In genomic region chr6:116439572-116439971, GRCh38 we compare ENCODE assay signal across 19 cellular contexts. TPM values are rescaled to one million over a fixed set of nuclear protein-coding genes. Genes with fewer than 3 reads are reported as not detected.
DNase-seq lines count a peak whose midpoint lies in the region; ATAC-seq and TF ChIP-seq lines count a peak whose summit lies in the region.
"Had no signal": no experiment of that assay in that cellular context is flagged by ENCODE, and none has a peak within 500 bp of the region (broad histone marks: within the 10 kb centered on the region; RNA-seq: fewer than 3 reads in every experiment).

No MANE protein-coding gene starts in this region.

- H3K4me2 ChIP-seq in GM23248 (ENCODE audit: unreplicated experiment) (peak overlapping the region; percentile 50), OCI-LY7 (ENCODE audit: low read length) (no peak overlapping the region)

- intact Hi-C loops in OCI-LY7 (cut with micrococcal nuclease; ENCODE audit: unreplicated experiment), result no loop called here

- TF ChIP-seq CTCF in osteocyte (IDR thresholded peaks at IDR 0.05), result no peak
- no peak for TF ChIP-seq CTCF in OCI-LY7 (conservative IDR thresholded peaks at IDR 0.05; ENCODE audit: low read length)
- no peak for TF ChIP-seq CTCF in Peyer's patch (IDR thresholded peaks at IDR 0.05)

- peak overlapping the region; percentile 41 for H3K4me3 Mint-ChIP-seq in osteocyte (ENCODE audit: unreplicated experiment)
- H3K4me3 Mint-ChIP-seq: activated CD4-positive, alpha-beta T cell treated with anti-CD3 and anti-CD28 coated beads, Interleukin-2, amount 10 ng/mL, durations not matched to agents 7 days and 5 days; B cell had no signal

- H3K4me1 ChIP-seq in GM23248 (ENCODE audit: insufficient read depth) (peaks cover 39% of the 10 kb centered on the region), OCI-LY7 (ENCODE audit: insufficient read depth, low read length, poor library complexity, severe bottlenecking) (no peaks in the 10 kb centered on the region), Peyer's patch (peaks cover 0 to 3% (median 0%) of the 10 kb centered on the region in 4 donors)
- H3K4me1 ChIP-seq: suprapubic skin had no signal

- no peak for TF ChIP-seq POLR2A in Peyer's patch (IDR thresholded peaks at IDR 0.05)

- H2AFZ ChIP-seq in GM23248, result no peak overlapping the region
- no peak overlapping the region for H2AFZ ChIP-seq in OCI-LY7 (ENCODE audit: low read length)

- peaks cover 23% of the 10 kb centered on the region for H3K36me3 ChIP-seq in GM23248 (ENCODE audit: low read depth)
- H3K36me3 ChIP-seq in OCI-LY7 (ENCODE audit: insufficient read depth, low read length), result no peaks in the 10 kb centered on the region
- no peaks in the 10 kb centered on the region for H3K36me3 ChIP-seq in Peyer's patch

- H3K27me3 ChIP-seq in GM23248 (replicated peaks; ENCODE audit: insufficient read depth) (no peaks in the 10 kb centered on the region), Peyer's patch (no peaks in the 10 kb centered on the region)
- H3K27me3 ChIP-seq: suprapubic skin had no signal

- H3K9me2 ChIP-seq in GM23248 (ENCODE audit: insufficient read depth) (no peaks in the 10 kb centered on the region), OCI-LY7 (ENCODE audit: insufficient read depth, low read length) (no peaks in the 10 kb centered on the region)

- no peaks in the 10 kb centered on the region for H3K9me3 Mint-ChIP-seq in osteocyte (ENCODE audit: unreplicated experiment)
- H3K9me3 Mint-ChIP-seq: activated CD4-positive, alpha-beta T cell treated with anti-CD3 and anti-CD28 coated beads, Interleukin-2, amount 10 ng/mL, durations not matched to agents 7 days and 5 days had no signal

- H3K4me3 ChIP-seq in GM23248, result no peak overlapping the region
- no peak overlapping the region for H3K4me3 ChIP-seq in OCI-LY7 (ENCODE audit: low read depth, low read length, poor library complexity, severe bottlenecking)
- no peak overlapping the region for H3K4me3 ChIP-seq in Peyer's patch
- H3K4me3 ChIP-seq: coronary artery, suprapubic skin had no signal

- H3K27ac ChIP-seq in GM23248, result no peak overlapping the region
- no peak overlapping the region for H3K27ac ChIP-seq in OCI-LY7 (ENCODE audit: low read depth, low read length, poor library complexity, severe bottlenecking)
- H3K27ac ChIP-seq in Peyer's patch, result no peak overlapping the region
- H3K27ac ChIP-seq: coronary artery, suprapubic skin had no signal

- peaks cover 26% of the 10 kb centered on the region for H3F3A ChIP-seq in GM23248 (ENCODE audit: insufficient read depth)

- H4K20me1 ChIP-seq in GM23248 (ENCODE audit: insufficient read depth) (no peaks in the 10 kb centered on the region), OCI-LY7 (ENCODE audit: insufficient read depth, low read length) (no peaks in the 10 kb centered on the region)

- BruUV-seq in OCI-LY7 (replicated peaks; lab: Mats Ljungman, UMichigan), result no TSS peak

- DNase-seq in GM23248 (peak; percentile 42), amniotic epithelial cell (ENCODE audit: low read depth) (peak; percentile 58), fibroblast of the conjunctiva (ENCODE audit: low read depth) (peak; percentile 26), osteocyte (ENCODE audit: extremely low spot score, unreplicated experiment) (no peak), OCI-LY7 (ENCODE audit: low spot score) (no peak), Peyer's patch (no peak), middle frontal gyrus (ENCODE audit: extremely low spot score, low spot score) (no peak)
- DNase-seq: activated CD4-positive, alpha-beta T cell treated with anti-CD3 and anti-CD28 coated beads, Interleukin-2, amount 10 ng/mL, durations not matched to agents 7 days and 5 days; activated gamma-delta T cell treated with Interleukin-2 at 50 U/mL for 16 hours; anterior cingulate cortex; DMS 273 treated with DMSO at 0.1 percent for 48 hours; left ventricle myocardium superior; NCI-H1694 treated with DMSO at 0.1 percent for 48 hours; SW 1271 had no signal

- H3K79me2 ChIP-seq in GM23248 (ENCODE audit: insufficient read depth) (no peaks in the 10 kb centered on the region), OCI-LY7 (ENCODE audit: insufficient read depth, low read depth, low read length) (no peaks in the 10 kb centered on the region)

- CTCF ChIA-PET in OCI-LY7 (lab: Charles Lee; ENCODE audit: unreplicated experiment), result no interaction called here

- H3K9me3 ChIP-seq in GM23248 (ENCODE audit: low read depth), result no peaks in the 10 kb centered on the region
- H3K9me3 ChIP-seq in OCI-LY7 (ENCODE audit: low read length), result no peaks in the 10 kb centered on the region
- no peaks in the 10 kb centered on the region for H3K9me3 ChIP-seq in Peyer's patch
- H3K9me3 ChIP-seq: suprapubic skin had no signal

- peaks cover 64% of the 10 kb centered on the region for H3K4me1 Mint-ChIP-seq in osteocyte (ENCODE audit: unreplicated experiment)

- POLR2A ChIA-PET in OCI-LY7 (lab: Charles Lee), result interaction anchor here (0.6 to 0.7 kb wide), 3 partner anchors 24 to 221 kb away, joined by 3 to 5 read pairs (median 3); no protein-coding TSS in a partner anchor

- peak overlapping the region; percentile 88 for H3K27ac Mint-ChIP-seq in osteocyte (ENCODE audit: unreplicated experiment)
- H3K27ac Mint-ChIP-seq: activated CD4-positive, alpha-beta T cell treated with anti-CD3 and anti-CD28 coated beads, Interleukin-2, amount 10 ng/mL, durations not matched to agents 7 days and 5 days; B cell; progenitor cell of endocrine pancreas had no signal

- peaks cover 21% of the 10 kb centered on the region for H3K36me3 Mint-ChIP-seq in osteocyte (ENCODE audit: unreplicated experiment)

- WGBS in GM23248 (ENCODE audit: low coverage in 1 of 2, low lambda C conversion rate in 2 of 2, missing lambda C conversion rate in 2 of 2), 2 experiments, result 69 to 73% methylated on average over 1 of the region's 1 CpG

- no peak for ATAC-seq in GM18867 (IDR thresholded peaks at IDR 0.05; ENCODE audit: unreplicated experiment)
- ATAC-seq: left ventricle myocardium superior had no signal

- H3K27me3 Mint-ChIP-seq in osteocyte (ENCODE audit: unreplicated experiment), result no peaks in the 10 kb centered on the region
- H3K27me3 Mint-ChIP-seq: B cell, progenitor cell of endocrine pancreas had no signal

- 0 out of 2 replicates have a peak overlapping the region, but pooled peaks have one; percentile 7 for H3K9ac ChIP-seq in GM23248

- in situ Hi-C loops in GM23248 (cut with MboI), result no loop called here

RNA-seq across cellular contexts. Expression of gene CALHM6, which starts 21.6 kb away (rescaled TPM):
- not detected in 2 replicates for total RNA-seq in GM23248 (2014; rRNA removed; shearing (Covaris generic))
- polyA plus RNA-seq in GM23248 (2016; fragmentation: Nextera tagmentation; extraction: Ambion mirVana), result 1.6 and 1.7 TPM in 2 replicates
- 0.94 and 1.3 TPM in 2 replicates for total RNA-seq in osteocyte
- not detected in 2 replicates for total RNA-seq in OCI-LY7 (2014; rRNA removed; shearing (Covaris generic))
- 0.79 and 1.8 TPM in 2 replicates for total RNA-seq in OCI-LY7 (2022)
- 10 to 100 TPM in 1 of 4 donors, 1 to 10 TPM in 1, not detected in 2; 2.0 to 14.0 TPM for total RNA-seq in Peyer's patch

Comparison
In these comparisons a context has a peak if more than half of its experiments do, and no peak if none do; other contexts are left out.
1. DNase-seq: peak in GM23248 (single experiment), amniotic epithelial cell (single experiment) and fibroblast of the conjunctiva (single experiment); none in osteocyte (single experiment), OCI-LY7 (single experiment), Peyer's patch (0 of 3) and middle frontal gyrus (single experiment).